Comparison of ENCODE assay signal across 11 cellular contexts in the genomic region with DNA sequence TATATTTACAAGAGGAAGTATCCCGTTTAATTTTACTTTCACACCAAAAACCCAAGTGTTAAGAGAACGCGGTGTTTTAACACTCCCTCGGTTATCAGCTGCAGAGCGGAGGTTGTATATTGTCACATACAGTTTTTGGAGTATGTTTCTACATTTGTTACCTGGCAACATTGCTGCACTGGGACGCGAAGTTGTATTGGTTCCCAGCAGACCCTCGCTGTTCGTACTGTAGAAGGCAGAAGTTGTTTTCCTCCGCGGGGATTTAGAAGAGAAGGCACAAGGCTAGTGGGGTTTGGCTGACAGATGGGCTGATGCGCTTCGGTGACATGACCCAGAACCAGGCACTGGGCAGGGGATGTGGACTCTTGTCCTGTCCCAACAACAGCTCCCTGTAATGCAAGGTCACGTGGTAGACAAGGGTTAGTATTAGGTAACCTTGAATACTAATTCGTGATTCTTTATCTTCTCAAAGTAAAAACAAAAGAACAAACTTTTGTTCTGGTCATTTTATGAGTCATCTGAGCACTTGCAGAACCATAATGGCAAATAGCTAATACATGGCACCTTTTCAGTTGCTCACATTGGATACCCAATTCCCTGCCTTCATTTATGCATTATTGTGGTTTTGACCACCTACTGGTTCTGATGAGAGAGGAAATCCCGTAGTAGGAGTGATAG.
A peak's percentile ranks its signal among the peaks of the same experiment; 100 is the strongest.
DNase-seq lines count a peak whose midpoint lies in the region; ATAC-seq and TF ChIP-seq lines count a peak whose summit lies in the region.
"Had no signal": no experiment of that assay in that cellular context is flagged by ENCODE, and none has a peak within 500 bp of the region (broad histone marks: within the 10 kb centered on the region; RNA-seq: fewer than 3 reads in every experiment).

No MANE protein-coding gene starts in this region.

- H3K4me1 ChIP-seq in adrenal gland (replicated peaks in 1 of 2) (peaks cover 34 to 41% of the 10 kb centered on the region in 2 donors), skeletal muscle tissue (ENCODE audit: control insufficient read depth in 3 of 3, insufficient read depth in 3 of 3, low read length in 3 of 3) (peaks cover 36 to 41% (median 36%) of the 10 kb centered on the region in 3 donors)

- no peak for TF ChIP-seq CTCF in adrenal gland (IDR thresholded peaks at IDR 0.05)

- H3K4me3 ChIP-seq in adrenal gland, result no peak overlapping the region
- H3K4me3 ChIP-seq in skeletal muscle tissue (ENCODE audit: low read length in 3 of 3), result no peak overlapping the region

- H3K27ac ChIP-seq in adrenal gland (peak overlapping the region; percentile 8 to 89 (median 83)), skeletal muscle tissue (ENCODE audit: low read depth, low read length) (peak overlapping the region; percentile 88)
- H3K27ac ChIP-seq: neutrophil had no signal

- TF ChIP-seq POLR2A in adrenal gland (IDR thresholded peaks at IDR 0.05), result peak in 1 of 2 donors; percentile 25

- H3K9ac ChIP-seq in skeletal muscle tissue (ENCODE audit: low read depth in 1 of 3, low read length in 3 of 3), result no peak overlapping the region

- 66 to 81% (median 72%) methylated on average over 16 of the region's 16 CpGs for WGBS in adrenal gland, 4 donors

- peak; percentile 47 for ATAC-seq in GM18870 (IDR thresholded peaks at IDR 0.05; ENCODE audit: unreplicated experiment)
- peak; percentile 43 for ATAC-seq in HG03039 (IDR thresholded peaks at IDR 0.05; ENCODE audit: unreplicated experiment)

- no peaks in the 10 kb centered on the region for H3K9me3 ChIP-seq in adrenal gland (replicated peaks in 1 of 3)
- H3K9me3 ChIP-seq in skeletal muscle tissue (ENCODE audit: control insufficient read depth in 3 of 3, low read length in 3 of 3), result no peaks in the 10 kb centered on the region
- H3K9me3 ChIP-seq: neutrophil had no signal

- DNase-seq in adrenal gland (peak in 5 of 7 donors; percentile 56 to 70 (median 62)), HK-2 (ENCODE audit: unreplicated experiment) (no peak), amniotic stem cell (lab: John Stamatoyannopoulos, UW) (no peak)
- no peak for DNase-seq in activated CD8-positive, alpha-beta memory T cell treated with anti-CD3 and anti-CD28 coated beads for 24 hours
- no peak for DNase-seq in NK-92 treated with Interleukin-12 subunit alpha and Interleukin-12 subunit beta, amount 100 ng/mL, for 24 hours (lab: John Stamatoyannopoulos, UW)
- DNase-seq: DMS 273 treated with DMSO at 0.1 percent for 48 hours, NCI-H187 treated with DMSO at 0.1 percent for 48 hours had no signal

- intact Hi-C loops in adrenal gland (cut with DNase I), result no loop called here

- no peaks in the 10 kb centered on the region for H3K36me3 ChIP-seq in adrenal gland (replicated peaks in 1 of 2)
- no peaks in the 10 kb centered on the region for H3K36me3 ChIP-seq in skeletal muscle tissue (ENCODE audit: control insufficient read depth in 3 of 3, insufficient read depth in 3 of 3, low read length in 3 of 3)
- H3K36me3 ChIP-seq: neutrophil had no signal

- no peaks in the 10 kb centered on the region for H3K27me3 ChIP-seq in adrenal gland
- no peaks in the 10 kb centered on the region for H3K27me3 ChIP-seq in skeletal muscle tissue (ENCODE audit: control insufficient read depth in 3 of 3, insufficient read depth in 3 of 3, low read length in 3 of 3)
- H3K27me3 ChIP-seq: neutrophil had no signal

Comparison
In these comparisons a context has a peak if more than half of its experiments do, and no peak if none do; other contexts are left out.
1. DNase-seq: peak in adrenal gland (5 of 7); none in activated CD8-positive, alpha-beta memory T cell treated with anti-CD3 and anti-CD28 coated beads for 24 hours (single experiment), HK-2 (single experiment), amniotic stem cell (single experiment) and NK-92 treated with Interleukin-12 subunit alpha and Interleukin-12 subunit beta, amount 100 ng/mL, for 24 hours (single experiment).